In genomic region chr14:59166258-59166657, GRCh38 we compare ENCODE assay signal across 33 cellular contexts.
"Had no signal": no experiment of that assay in that cellular context is flagged by ENCODE, and none has a peak within 500 bp of the region (broad histone marks: within the 10 kb centered on the region; RNA-seq: fewer than 3 reads in every experiment).

No MANE protein-coding gene starts in this region.

- DNase-seq: activated effector memory CD4-positive, alpha-beta T cell treated with anti-CD3 and anti-CD28 coated beads, Interleukin-2, amount 50 U/mL, for 16 hours; activated effector memory CD4-positive, alpha-beta T cell treated with Interleukin-2 at 50 U/mL for 16 hours; activated gamma-delta T cell; activated gamma-delta T cell treated with Interleukin-2 at 50 U/mL for 16 hours; activated naive CD4-positive, alpha-beta T cell; activated naive CD4-positive, alpha-beta T cell treated with anti-CD3 and anti-CD28 coated beads for 36 hours; activated naive CD4-positive, alpha-beta T cell treated with anti-CD3 and anti-CD28 coated beads, Interleukin-2, amount 10 ng/mL, durations not matched to agents 7 days and 5 days; activated naive CD4-positive, alpha-beta T cell treated with anti-CD3 and anti-CD28 coated beads, Interleukin-2, amount 50 U/mL, for 16 hours; activated naive CD4-positive, alpha-beta T cell treated with Interleukin-2 at 50 U/mL for 16 hours; activated naive CD8-positive, alpha-beta T cell treated with anti-CD3 and anti-CD28 coated beads for 36 hours; activated naive CD8-positive, alpha-beta T cell treated with anti-CD3 and anti-CD28 coated beads, Interleukin-2, amount 10 ng/mL, durations not matched to agents 7 days and 5 days; activated naive CD8-positive, alpha-beta T cell treated with anti-CD3 and anti-CD28 coated beads, Interleukin-2, amount 50 U/mL, for 24 hours; activated T-cell treated with anti-CD3 and anti-CD28 coated beads, Interleukin-2, amount 50 U/mL, for 24 hours; activated T-cell treated with anti-CD3 and anti-CD28 coated beads, Interleukin-2, amount 50 U/mL, for 4 hours; activated T-cell treated with anti-CD3 and anti-CD28 coated beads, Interleukin-2, amount 50 U/mL, for 48 hours; activated T-cell treated with anti-CD3 and anti-CD28 coated beads, Interleukin-2, amount 50 U/mL, for 72 hours; adrenal gland; amniotic stem cell; amygdala; anterior cingulate cortex; aorta; body of pancreas; brain microvascular endothelial cell; caudate nucleus; central memory CD4-positive, alpha-beta T cell; cerebellar nuclear complex had no signal

- H3K27me3 ChIP-seq: adrenal gland, ascending aorta, body of pancreas, brain microvascular endothelial cell, breast epithelium, cardiac muscle cell had no signal

- H3K9me3 ChIP-seq: adrenal gland, ascending aorta, body of pancreas, breast epithelium had no signal

- ATAC-seq: activated naive CD4-positive, alpha-beta T cell treated with anti-CD3 and anti-CD28 coated beads, Interleukin-2, amount 50 U/mL, for 72 hours; activated naive CD8-positive, alpha-beta T cell treated with anti-CD3 and anti-CD28 coated beads, Interleukin-2, amount 50 U/mL, for 24 hours; activated T-cell treated with anti-CD3 and anti-CD28 coated beads, Interleukin-2, amount 50 U/mL, for 4 hours; activated T-cell treated with anti-CD3 and anti-CD28 coated beads, Interleukin-2, amount 50 U/mL, for 72 hours; activated T-helper 17 cell treated with anti-CD3 and anti-CD28 coated beads, Interleukin-2, amount 50 U/mL, for 72 hours; body of pancreas had no signal

- H3K27ac ChIP-seq: adrenal gland, ascending aorta, body of pancreas, brain microvascular endothelial cell, breast epithelium, cardiac muscle cell had no signal

- H3K4me1 ChIP-seq: adrenal gland, breast epithelium had no signal

- H3K4me3 ChIP-seq: adrenal gland, ascending aorta, body of pancreas, breast epithelium, cardiac muscle cell had no signal

- H3K36me3 ChIP-seq: adrenal gland, ascending aorta, brain microvascular endothelial cell, breast epithelium, cardiac muscle cell had no signal

- FAIRE-seq: astrocyte, bronchial epithelial cell had no signal
